In genomic region chr19:39303373-39304184, GRCh38 we compare ENCODE assay signal across 19 cellular contexts. TPM values are rescaled to one million over a fixed set of nuclear protein-coding genes. Genes with fewer than 3 reads are reported as not detected.
DNase-seq lines count a peak whose midpoint lies in the region; ATAC-seq and TF ChIP-seq lines count a peak whose summit lies in the region.
"Had no signal": no experiment of that assay in that cellular context is flagged by ENCODE, and none has a peak within 500 bp of the region (broad histone marks: within the 10 kb centered on the region; RNA-seq: fewer than 3 reads in every experiment).

No MANE protein-coding gene starts in this region.

- TF ChIP-seq CTCF in gastroesophageal sphincter (IDR thresholded peaks at IDR 0.05) = no peak

- no peak for TF ChIP-seq POLR2A in gastroesophageal sphincter (IDR thresholded peaks at IDR 0.05)

- no peak for ATAC-seq in aorta (ENCODE audit: low FRiP score)
- ATAC-seq in gastroesophageal sphincter = no peak
- ATAC-seq: mucosa of descending colon; stimulated activated naive CD8-positive, alpha-beta T cell treated with anti-CD3 and anti-CD28 coated beads, Interleukin-15, Interleukin-2, amounts not matched to agents 100 U/mL and 50 U/mL, for 24 hours had no signal

- 37 to 39% methylated on average over 10 of the region's 10 CpGs for WGBS in aorta, 2 donors
- 37 to 40% methylated on average over 6 to 10 of the region's 10 CpGs for WGBS in gastroesophageal sphincter (ENCODE audit: low coverage in 1 of 2), 2 donors

- H3K27me3 ChIP-seq in aorta (ENCODE audit: control insufficient read depth in 1 of 2, insufficient read depth in 2 of 2, low read length in 1 of 2) = no peaks in the 10 kb centered on the region
- peaks cover 65% of the 10 kb centered on the region for H3K27me3 ChIP-seq in gastroesophageal sphincter
- H3K27me3 ChIP-seq: BLaER1 treated with 17β-estradiol and CSF1 and Interleukin-3, amounts not matched to agents 10 nM and 100 nM; neutrophil had no signal

- no peaks in the 10 kb centered on the region for H3K36me3 ChIP-seq in aorta (ENCODE audit: control insufficient read depth in 1 of 2, insufficient read depth in 2 of 2, low read length in 1 of 2)
- no peaks in the 10 kb centered on the region for H3K36me3 ChIP-seq in gastroesophageal sphincter
- H3K36me3 ChIP-seq: SJSA1 had no signal

- DNase-seq in activated effector memory CD4-positive, alpha-beta T cell treated with anti-CD3 and anti-CD28 coated beads, Interleukin-2, amount 50 U/mL, for 16 hours = peak; percentile 16
- DNase-seq in activated effector memory CD4-positive, alpha-beta T cell treated with Interleukin-2 at 50 U/mL for 16 hours = no peak
- DNase-seq in iPS-NIHi7 (ENCODE audit: extremely low spot score) (peak; percentile 79), aorta (peak; percentile 3 to 12), C1 segment of cervical spinal cord (lab: John Stamatoyannopoulos, UW) (no peak)
- DNase-seq: activated CD4-positive, CD25-positive, alpha-beta regulatory T cell treated with anti-CD3 and anti-CD28 coated beads, Interleukin-2, amount 50 U/mL, for 72 hours; anterior cingulate cortex; DMS53; hypothalamus; mucosa of descending colon; NCI-H1092; NCI-H748 treated with DMSO at 0.1 percent for 48 hours; PC-9; stimulated activated naive CD8-positive, alpha-beta T cell treated with anti-CD3 and anti-CD28 coated beads, Interleukin-15, Interleukin-2, amounts not matched to agents 100 U/mL and 50 U/mL, for 24 hours had no signal

- intact Hi-C loops in aorta (cut with DNase I) = no loop called here

- no peak overlapping the region for H3K27ac ChIP-seq in aorta (ENCODE audit: low read depth in 1 of 2, low read length in 2 of 2)
- no peak overlapping the region for H3K27ac ChIP-seq in gastroesophageal sphincter
- H3K27ac ChIP-seq: BLaER1 treated with 17β-estradiol and CSF1 and Interleukin-3, amounts not matched to agents 10 nM and 100 nM; neutrophil; PC-9; SJSA1 had no signal

- H3K9me3 ChIP-seq in aorta (ENCODE audit: control insufficient read depth, low read length) (no peaks in the 10 kb centered on the region), gastroesophageal sphincter (no peaks in the 10 kb centered on the region)
- H3K9me3 ChIP-seq: BLaER1 treated with 17β-estradiol and CSF1 and Interleukin-3, amounts not matched to agents 10 nM and 100 nM; mucosa of descending colon; neutrophil; SJSA1 had no signal

- no peak for TF ChIP-seq EP300 in gastroesophageal sphincter (IDR thresholded peaks at IDR 0.05)

- no peaks in the 10 kb centered on the region for H3K4me1 ChIP-seq in aorta (ENCODE audit: control insufficient read depth in 1 of 2, insufficient read depth in 2 of 2, low read length in 2 of 2)
- peaks cover 0 to 16% (median 7%) of the 10 kb centered on the region in 3 donors for H3K4me1 ChIP-seq in gastroesophageal sphincter

- H3K4me3 ChIP-seq in aorta (ENCODE audit: low read length in 2 of 2) (no peak overlapping the region), gastroesophageal sphincter (no peak overlapping the region)
- H3K4me3 ChIP-seq: BLaER1 treated with 17β-estradiol and CSF1 and Interleukin-3, amounts not matched to agents 10 nM and 100 nM; mucosa of descending colon; PC-9; SJSA1 had no signal

RNA-seq across cellular contexts. Expression of gene IFNL1, which starts 7.4 kb away (rescaled TPM):
- total RNA-seq in aorta (not detected), gastroesophageal sphincter (not detected)
- polyA plus RNA-seq in aorta = not detected
- total RNA-seq: H4, mucosa of descending colon, PC-9, SJSA1 had no signal

RNA-seq across cellular contexts. Expression of gene LRFN1, which starts 17.1 kb away (rescaled TPM):
- total RNA-seq in aorta = 1 to 10 TPM in 1 of 2 donors, under 1 TPM in 1; 0.45 to 1.8 TPM
- polyA plus RNA-seq in aorta = not detected
- total RNA-seq in gastroesophageal sphincter = 1 to 10 TPM in 2 of 4 donors, under 1 TPM in 2; 0.16 to 1.5 (median 1.1) TPM
- total RNA-seq: SJSA1 had no signal

RNA-seq across cellular contexts. Expression of gene GMFG, which starts 32.3 kb away (rescaled TPM):
- 10 to 100 TPM; 53.7 to 60.8 TPM for total RNA-seq in aorta
- 10 to 100 TPM in 1 of 2 donors, 1 to 10 TPM in 1; 8.3 to 50.3 TPM for polyA plus RNA-seq in aorta
- total RNA-seq in gastroesophageal sphincter = 10 to 100 TPM in 3 of 4 donors, 1 to 10 TPM in 1; 5.2 to 19.5 (median 14.8) TPM
- total RNA-seq: PC-9 had no signal

RNA-seq across cellular contexts. Expression of gene IFNL2, which starts 35.4 kb away (rescaled TPM):
- total RNA-seq in aorta = not detected
- not detected for polyA plus RNA-seq in aorta
- not detected for total RNA-seq in gastroesophageal sphincter
- total RNA-seq: H4, mucosa of descending colon, PC-9, SJSA1 had no signal

RNA-seq across cellular contexts. Expression of gene SAMD4B, which starts 38.6 kb away (rescaled TPM):
- total RNA-seq in aorta = 100 to 1,000 TPM; 101 to 120 TPM
- 100 to 1,000 TPM in 1 of 2 donors, 10 to 100 TPM in 1; 33.6 to 109 TPM for polyA plus RNA-seq in aorta
- total RNA-seq in gastroesophageal sphincter = 100 to 1,000 TPM in 1 of 4 donors, 10 to 100 TPM in 3; 68.2 to 121 (median 92.8) TPM

Comparison
In these comparisons a context has a peak if more than half of its experiments do, and no peak if none do; other contexts are left out.
1. DNase-seq: peak in activated effector memory CD4-positive, alpha-beta T cell treated with anti-CD3 and anti-CD28 coated beads, Interleukin-2, amount 50 U/mL, for 16 hours (single experiment), iPS-NIHi7 (single experiment) and aorta (2 of 2); none in activated effector memory CD4-positive, alpha-beta T cell treated with Interleukin-2 at 50 U/mL for 16 hours (single experiment) and C1 segment of cervical spinal cord (0 of 14).